9 cellular contexts compared by ENCODE assay signal in the genomic region with DNA sequence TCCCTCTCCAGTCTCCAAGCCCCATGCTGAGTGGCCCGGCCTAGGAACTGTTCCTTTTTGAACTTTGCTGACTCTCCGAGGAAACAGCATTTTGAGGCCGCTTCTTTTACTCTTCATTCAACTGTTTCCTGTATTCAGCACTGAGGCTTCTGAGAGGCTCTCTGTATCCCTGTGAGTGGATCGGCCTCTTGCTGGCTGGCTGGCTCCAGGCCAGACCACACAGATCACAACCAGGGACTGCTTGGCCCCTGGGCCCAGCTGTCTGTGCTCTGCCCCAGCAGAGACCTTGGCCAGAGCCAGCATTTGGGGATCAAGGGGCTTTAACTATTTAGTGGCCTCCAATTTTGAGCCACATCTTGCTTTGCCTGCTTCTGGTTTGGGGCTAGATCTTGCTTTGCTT.
DNase-seq lines count a peak whose midpoint lies in the region; ATAC-seq and TF ChIP-seq lines count a peak whose summit lies in the region.
"Had no signal": no experiment of that assay in that cellular context is flagged by ENCODE, and none has a peak within 500 bp of the region (broad histone marks: within the 10 kb centered on the region; RNA-seq: fewer than 3 reads in every experiment).

No MANE protein-coding gene starts in this region.

- H3K9ac ChIP-seq in Karpas-422 (ENCODE audit: low read length), result no peak overlapping the region

- no peaks in the 10 kb centered on the region for H3K27me3 ChIP-seq in Karpas-422 (ENCODE audit: low read length)

- H3K4me2 ChIP-seq in Karpas-422 (ENCODE audit: low read depth, low read length, poor library complexity, severe bottlenecking), result no peak overlapping the region

- H3K4me3 ChIP-seq in fibroblast of villous mesenchyme (ENCODE audit: low read depth, low read length) (no peak overlapping the region), Karpas-422 (ENCODE audit: low read length) (no peak overlapping the region)

- no peaks in the 10 kb centered on the region for H3K4me1 ChIP-seq in Karpas-422 (ENCODE audit: low read length)

- no peak for TF ChIP-seq CTCF in fibroblast of villous mesenchyme (IDR thresholded peaks at IDR 0.05; ENCODE audit: insufficient read depth, low read depth, low read length)

- no peaks in the 10 kb centered on the region for H3K36me3 ChIP-seq in Karpas-422 (ENCODE audit: insufficient read depth, low read length)

- no peaks in the 10 kb centered on the region for H3K79me2 ChIP-seq in Karpas-422 (ENCODE audit: low read length)

- H3K9me2 ChIP-seq in Karpas-422 (replicated peaks; ENCODE audit: insufficient read depth, low read length), result no peaks in the 10 kb centered on the region

- H2AFZ ChIP-seq in Karpas-422 (ENCODE audit: low read length), result no peak overlapping the region

- DNase-seq in NCI-H82 treated with DMSO at 0.1 percent for 48 hours (lab: John Stamatoyannopoulos, UW; ENCODE audit: unreplicated experiment) (peak; percentile 17), fibroblast of villous mesenchyme (ENCODE audit: low read depth) (peak; percentile 65), putamen (ENCODE audit: low spot score) (peak; percentile 29), kidney glomerular epithelial cell (lab: John Stamatoyannopoulos, UW) (no peak), Karpas-422 (no peak)
- DNase-seq in activated CD4-positive, alpha-beta T cell treated with anti-CD3 and anti-CD28 coated beads for 4 hours, result no peak
- DNase-seq: activated CD8-positive, alpha-beta memory T cell treated with anti-CD3 and anti-CD28 coated beads for 24 hours; stimulated activated naive CD4-positive, alpha-beta T cell had no signal

- H3K27ac ChIP-seq in Karpas-422 (ENCODE audit: low read length), result no peak overlapping the region

- H3K9me3 ChIP-seq in Karpas-422 (ENCODE audit: low read length), result no peaks in the 10 kb centered on the region

- peak; percentile 47 for ATAC-seq in GM21786 (IDR thresholded peaks at IDR 0.05; ENCODE audit: unreplicated experiment)

- H4K20me1 ChIP-seq in Karpas-422 (ENCODE audit: insufficient read depth, low read depth, low read length), result no peaks in the 10 kb centered on the region

Comparison
In these comparisons a context has a peak if more than half of its experiments do, and no peak if none do; other contexts are left out.
1. DNase-seq: peak in NCI-H82 treated with DMSO at 0.1 percent for 48 hours (single experiment), fibroblast of villous mesenchyme (single experiment) and putamen (single experiment); none in kidney glomerular epithelial cell (single experiment), activated CD4-positive, alpha-beta T cell treated with anti-CD3 and anti-CD28 coated beads for 4 hours (0 of 2) and Karpas-422 (single experiment).